In the genomic region with DNA sequence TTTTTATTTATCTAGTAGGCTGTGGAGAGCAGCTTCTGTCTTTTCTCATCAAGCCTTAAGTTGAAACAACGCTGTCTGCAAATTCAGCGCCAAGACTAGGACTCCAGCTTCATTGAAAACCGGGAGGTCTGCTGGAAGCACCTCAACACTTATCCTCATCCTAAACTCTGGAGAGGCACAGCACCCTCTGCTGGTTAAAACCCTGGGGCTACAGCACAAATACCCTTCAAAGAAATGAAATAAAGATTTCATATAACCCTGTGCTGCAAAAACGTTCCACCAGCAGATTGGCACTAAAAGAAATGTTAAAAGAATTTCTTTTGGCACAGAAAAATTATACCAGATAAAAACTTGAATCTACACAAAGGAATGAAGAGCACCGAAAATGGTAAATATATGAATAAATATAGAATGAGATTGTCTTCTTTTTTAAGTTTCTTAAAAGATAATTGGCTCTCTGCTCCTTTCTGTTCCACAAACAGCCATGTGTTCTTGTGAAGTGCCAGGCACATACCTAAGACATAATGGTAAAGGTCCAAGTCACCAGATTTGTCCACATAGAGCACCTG, we compare ENCODE assay signal across 8 cellular contexts.
DNase-seq lines count a peak whose midpoint lies in the region; ATAC-seq and TF ChIP-seq lines count a peak whose summit lies in the region.

No MANE protein-coding gene starts in this region.

- H3K4me2 ChIP-seq in GM23338 = no peak overlapping the region

- H3K4me3 Mint-ChIP-seq in GM23338 = no peak overlapping the region
- H3K4me3 Mint-ChIP-seq in activated naive CD4-positive, alpha-beta T cell treated with anti-CD3 and anti-CD28 coated beads for 36 hours = no peak overlapping the region

- no peaks in the 10 kb centered on the region for H3K36me3 ChIP-seq in GM23338 (ENCODE audit: insufficient read depth)
- H3K36me3 ChIP-seq in SJCRH30 = peaks cover 2% of the 10 kb centered on the region; the same call in 1 of the 2 replicates

- no peaks in the 10 kb centered on the region for H3K9me2 ChIP-seq in GM23338 (ENCODE audit: insufficient read depth)

- H3K79me2 ChIP-seq in GM23338 (replicated peaks; ENCODE audit: insufficient read depth) = no peaks in the 10 kb centered on the region

- DNase-seq in ACHN (peak; percentile 48), GM23338 (ENCODE audit: low spot score) (peak; percentile 90), SJCRH30 (peak; percentile 60 to 81), iPS-NIHi11 (ENCODE audit: low spot score) (peak; percentile 65), COLO668 (lab: John Stamatoyannopoulos, UW; ENCODE audit: unreplicated experiment) (no peak), NCI-H1436 treated with DMSO at 0.1 percent for 48 hours (lab: John Stamatoyannopoulos, UW) (no peak)
- DNase-seq in activated naive CD4-positive, alpha-beta T cell treated with anti-CD3 and anti-CD28 coated beads for 36 hours = peak; percentile 79
- peak; percentile 37 to 55 for DNase-seq in stimulated activated CD4-positive, alpha-beta T cell treated with anti-CD3 and anti-CD28 coated beads, Interleukin-4, amount 100 ng/mL, for 4 hours

- no peak overlapping the region for H3K27ac Mint-ChIP-seq in GM23338
- H3K27ac Mint-ChIP-seq in activated naive CD4-positive, alpha-beta T cell treated with anti-CD3 and anti-CD28 coated beads for 36 hours = no peak overlapping the region

- H3K27me3 ChIP-seq in GM23338 (ENCODE audit: insufficient read depth) (no peaks in the 10 kb centered on the region), SJCRH30 (no peaks in the 10 kb centered on the region)

- peak; percentile 78 to 96 for TF ChIP-seq CTCF in GM23338 (conservative IDR thresholded peaks at IDR 0.05; ENCODE audit: low read depth in 2 of 2)

- peaks cover 12% of the 10 kb centered on the region; the same call in 2 of the 3 replicates for H3K36me3 Mint-ChIP-seq in GM23338 (ENCODE audit: low read depth)
- no peaks in the 10 kb centered on the region for H3K36me3 Mint-ChIP-seq in activated naive CD4-positive, alpha-beta T cell treated with anti-CD3 and anti-CD28 coated beads for 36 hours (ENCODE audit: low read depth)

- CTCF ChIA-PET in activated naive CD4-positive, alpha-beta T cell treated with anti-CD3 and anti-CD28 coated beads for 36 hours (lab: Charles Lee) = interaction anchor here (1.6 to 1.8 kb wide), 2 partner anchors 11 to 38 kb away, joined by 5 to 10 read pairs; no protein-coding TSS in a partner anchor

- no peaks in the 10 kb centered on the region for H3K4me1 Mint-ChIP-seq in GM23338
- no peaks in the 10 kb centered on the region for H3K4me1 Mint-ChIP-seq in activated naive CD4-positive, alpha-beta T cell treated with anti-CD3 and anti-CD28 coated beads for 36 hours (ENCODE audit: low read depth)

- H3K4me1 ChIP-seq in GM23338 (ENCODE audit: insufficient read depth) (no peaks in the 10 kb centered on the region), SJCRH30 (no peaks in the 10 kb centered on the region)

- peak; percentile 89 for ATAC-seq in GM23338

- intact Hi-C loops in activated naive CD4-positive, alpha-beta T cell treated with anti-CD3 and anti-CD28 coated beads for 36 hours (cut with micrococcal nuclease) = loop anchor here (1.0 to 2.0 kb wide), 4 partner anchors 36 to 515 kb away; no protein-coding TSS in a partner anchor

- H3F3A ChIP-seq in GM23338 (replicated peaks; ENCODE audit: low read depth) = no peaks in the 10 kb centered on the region

- H3K27ac ChIP-seq in GM23338 (ENCODE audit: low read depth) (no peak overlapping the region), SJCRH30 (no peak overlapping the region)

- no peaks in the 10 kb centered on the region for H4K20me1 ChIP-seq in GM23338 (replicated peaks; ENCODE audit: insufficient read depth)

- H3K27me3 Mint-ChIP-seq in GM23338 (ENCODE audit: insufficient read depth, low read depth, poor library complexity) = no peaks in the 10 kb centered on the region
- H3K27me3 Mint-ChIP-seq in activated naive CD4-positive, alpha-beta T cell treated with anti-CD3 and anti-CD28 coated beads for 36 hours (ENCODE audit: low read depth) = peaks cover 2% of the 10 kb centered on the region

- peaks cover 12% of the 10 kb centered on the region for H3K9me3 Mint-ChIP-seq in GM23338
- no peaks in the 10 kb centered on the region for H3K9me3 Mint-ChIP-seq in activated naive CD4-positive, alpha-beta T cell treated with anti-CD3 and anti-CD28 coated beads for 36 hours

- in situ Hi-C loops in ACHN (cut with HindIII; ENCODE audit: low pct_ligation_motif_present, low pct_unique_long_range_greater_than_20kb, low sequenced_read_pairs) = no loop called here

- H3K9me3 ChIP-seq in SJCRH30 (replicated peaks) = no peaks in the 10 kb centered on the region

- H2AFZ ChIP-seq in GM23338 = no peak overlapping the region

- no peak overlapping the region for H3K4me3 ChIP-seq in GM23338
- no peak overlapping the region for H3K4me3 ChIP-seq in SJCRH30

TF ChIP-seq in GM23338, 12 proteins besides CTCF, POLR2A, EP300 and RAD21 (continues in another document):
- TF ChIP-seq EZH2 (IDR thresholded peaks at IDR 0.05; ENCODE audit: low read depth, unreplicated experiment) (no peak), REST (IDR thresholded peaks at IDR 0.05; ENCODE audit: unreplicated experiment) (no peak), STAT1 (IDR thresholded peaks at IDR 0.05; ENCODE audit: unreplicated experiment) (no peak), POLR2AphosphoS5 (IDR thresholded peaks at IDR 0.05; ENCODE audit: low read depth) (no peak), CREB1 (CRISPR knock-in tag; IDR thresholded peaks at IDR 0.05; ENCODE audit: low read depth) (no peak), EZH2phosphoT487 (IDR thresholded peaks at IDR 0.05; ENCODE audit: unreplicated experiment) (no peak), ZNF331 (CRISPR knock-in tag; IDR thresholded peaks at IDR 0.05; ENCODE audit: low read depth) (no peak), NANOG (IDR thresholded peaks at IDR 0.05; ENCODE audit: borderline replicate concordance) (no peak), ETS1 (IDR thresholded peaks at IDR 0.05) (no peak), JUNB (IDR thresholded peaks at IDR 0.05; ENCODE audit: unreplicated experiment) (no peak)

Comparison
In these comparisons a context has a peak if more than half of its experiments do, and no peak if none do; other contexts are left out.
1. DNase-seq: peak in ACHN (single experiment), GM23338 (single experiment), SJCRH30 (2 of 2), activated naive CD4-positive, alpha-beta T cell treated with anti-CD3 and anti-CD28 coated beads for 36 hours (single experiment), iPS-NIHi11 (single experiment) and stimulated activated CD4-positive, alpha-beta T cell treated with anti-CD3 and anti-CD28 coated beads, Interleukin-4, amount 100 ng/mL, for 4 hours (2 of 2); none in COLO668 (single experiment) and NCI-H1436 treated with DMSO at 0.1 percent for 48 hours (single experiment).